Comparison of ENCODE assay signal across 8 cellular contexts in the genomic region with DNA sequence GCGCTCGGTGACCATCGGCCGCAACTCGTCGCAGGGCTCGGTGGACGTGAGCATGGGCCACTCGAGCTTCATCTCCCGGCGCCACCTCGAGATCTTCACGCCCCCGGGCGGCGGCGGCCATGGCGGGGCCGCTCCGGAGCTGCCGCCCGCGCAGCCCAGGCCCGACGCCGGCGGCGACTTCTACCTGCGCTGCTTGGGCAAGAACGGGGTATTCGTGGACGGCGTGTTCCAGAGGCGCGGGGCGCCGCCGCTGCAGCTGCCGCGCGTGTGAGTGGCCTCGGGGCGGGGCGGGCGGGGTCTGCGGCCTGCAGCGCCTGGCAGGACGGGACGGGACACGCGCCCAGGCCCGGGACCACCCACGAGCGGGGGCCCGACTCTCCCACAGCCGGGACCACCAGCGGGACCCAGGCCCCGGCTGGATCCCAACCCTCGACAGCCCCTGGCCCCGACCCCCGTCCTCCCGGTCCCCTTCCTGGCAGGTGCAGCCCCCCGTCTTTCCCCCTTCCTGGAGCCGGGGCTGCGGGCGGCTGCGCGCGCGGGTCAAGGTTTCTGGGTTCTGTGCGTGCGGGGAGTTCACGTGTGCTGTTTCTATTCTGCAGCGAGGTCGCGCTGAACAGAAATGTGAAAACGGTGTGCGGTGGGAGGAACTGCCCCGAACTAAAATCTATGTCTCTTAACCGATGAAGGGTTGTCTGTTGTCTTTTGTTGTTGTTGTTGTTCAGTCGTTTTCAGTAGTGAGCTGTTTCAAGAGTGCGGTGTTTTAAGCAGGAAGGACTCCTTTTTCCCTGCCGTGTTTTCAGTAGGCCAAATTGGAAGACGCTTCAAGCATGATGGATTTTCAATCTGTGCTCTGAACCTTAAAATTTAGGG. TPM values are rescaled to one million over a fixed set of nuclear protein-coding genes. Genes with fewer than 3 reads are reported as not detected.
DNase-seq lines count a peak whose midpoint lies in the region; ATAC-seq and TF ChIP-seq lines count a peak whose summit lies in the region.

No MANE protein-coding gene starts in this region.

- CTCF ChIA-PET in WTC11 (lab: Charles Lee) = interaction anchor here (1.0 to 2.8 kb wide), 5 partner anchors 8 to 33 kb away, joined by 3 to 16 read pairs (median 3); no protein-coding TSS in a partner anchor

- peak; percentile 25 for ATAC-seq in HG03432 (IDR thresholded peaks at IDR 0.05; ENCODE audit: unreplicated experiment)
- ATAC-seq in WTC11 = no peak
- no peak for ATAC-seq in HG03196 (IDR thresholded peaks at IDR 0.05; ENCODE audit: unreplicated experiment)

- H3K9me3 Mint-ChIP-seq in WTC11 = peaks cover 3% of the 10 kb centered on the region; the same call in 1 of the 2 replicates
- H3K9me3 Mint-ChIP-seq in dendritic cell treated with granulocyte-macrophage colony-stimulating factor and Interleukin-4, amounts not matched to agents 40 ng/mL and 50 ng/mL, for 4 days = no peaks in the 10 kb centered on the region
- no peaks in the 10 kb centered on the region for H3K9me3 Mint-ChIP-seq in stimulated activated naive CD8-positive, alpha-beta T cell treated with anti-CD3 and anti-CD28 coated beads, Interleukin-15, Interleukin-2, amounts not matched to agents 100 ng/mL and 50 ng/mL, for 24 hours

- H3K4me1 Mint-ChIP-seq in WTC11 = peaks cover 19% of the 10 kb centered on the region
- H3K4me1 Mint-ChIP-seq in dendritic cell treated with granulocyte-macrophage colony-stimulating factor and Interleukin-4, amounts not matched to agents 40 ng/mL and 50 ng/mL, for 4 days (ENCODE audit: low read depth) = peaks cover 37% of the 10 kb centered on the region
- peaks cover 48% of the 10 kb centered on the region for H3K4me1 Mint-ChIP-seq in stimulated activated naive CD8-positive, alpha-beta T cell treated with anti-CD3 and anti-CD28 coated beads, Interleukin-15, Interleukin-2, amounts not matched to agents 100 ng/mL and 50 ng/mL, for 24 hours (ENCODE audit: low read depth)

- H3K27me3 Mint-ChIP-seq in WTC11 (ENCODE audit: low read depth) = peaks cover 3% of the 10 kb centered on the region; the same call in 1 of the 2 replicates
- H3K27me3 Mint-ChIP-seq in dendritic cell treated with granulocyte-macrophage colony-stimulating factor and Interleukin-4, amounts not matched to agents 40 ng/mL and 50 ng/mL, for 4 days = no peaks in the 10 kb centered on the region
- H3K27me3 Mint-ChIP-seq in stimulated activated naive CD8-positive, alpha-beta T cell treated with anti-CD3 and anti-CD28 coated beads, Interleukin-15, Interleukin-2, amounts not matched to agents 100 ng/mL and 50 ng/mL, for 24 hours = no peaks in the 10 kb centered on the region

- H3K27ac Mint-ChIP-seq in WTC11 = peak overlapping the region; percentile 96
- peak overlapping the region; percentile 81 for H3K27ac Mint-ChIP-seq in dendritic cell treated with granulocyte-macrophage colony-stimulating factor and Interleukin-4, amounts not matched to agents 40 ng/mL and 50 ng/mL, for 4 days
- peak overlapping the region; percentile 93 for H3K27ac Mint-ChIP-seq in stimulated activated naive CD8-positive, alpha-beta T cell treated with anti-CD3 and anti-CD28 coated beads, Interleukin-15, Interleukin-2, amounts not matched to agents 100 ng/mL and 50 ng/mL, for 24 hours

- DNase-seq in WTC11 (ENCODE audit: low spot score) (peak; percentile 29), medulla oblongata (ENCODE audit: extremely low spot score) (peak; percentile 26), kidney tubule cell (ENCODE audit: low spot score) (no peak)

- TF ChIP-seq CTCF in GM12875 (IDR thresholded peaks at IDR 0.05; ENCODE audit: borderline replicate concordance, insufficient read depth, low read depth, low read length) = no peak
- TF ChIP-seq CTCF in WTC11 (IDR thresholded peaks at IDR 0.05) = no peak

- intact Hi-C loops in dendritic cell treated with granulocyte-macrophage colony-stimulating factor and Interleukin-4, amounts not matched to agents 40 ng/mL and 50 ng/mL, for 4 days (cut with micrococcal nuclease) = no loop called here

- peak overlapping the region; percentile 73 for H3K4me3 ChIP-seq in GM12875 (ENCODE audit: low read depth, low read length)

- POLR2A ChIA-PET in WTC11 (lab: Charles Lee) = interaction anchor here (0.6 kb wide), 1 partner anchor 45 kb away, joined by 3 read pairs; no protein-coding TSS in a partner anchor

- H3K4me3 Mint-ChIP-seq in WTC11 = peak overlapping the region; percentile 93
- H3K4me3 Mint-ChIP-seq in dendritic cell treated with granulocyte-macrophage colony-stimulating factor and Interleukin-4, amounts not matched to agents 40 ng/mL and 50 ng/mL, for 4 days = peak overlapping the region; percentile 84
- H3K4me3 Mint-ChIP-seq in stimulated activated naive CD8-positive, alpha-beta T cell treated with anti-CD3 and anti-CD28 coated beads, Interleukin-15, Interleukin-2, amounts not matched to agents 100 ng/mL and 50 ng/mL, for 24 hours = peak overlapping the region; percentile 95

- H3K36me3 Mint-ChIP-seq in WTC11 = peaks cover 7% of the 10 kb centered on the region
- peaks cover 24% of the 10 kb centered on the region for H3K36me3 Mint-ChIP-seq in dendritic cell treated with granulocyte-macrophage colony-stimulating factor and Interleukin-4, amounts not matched to agents 40 ng/mL and 50 ng/mL, for 4 days (ENCODE audit: low read depth)
- H3K36me3 Mint-ChIP-seq in stimulated activated naive CD8-positive, alpha-beta T cell treated with anti-CD3 and anti-CD28 coated beads, Interleukin-15, Interleukin-2, amounts not matched to agents 100 ng/mL and 50 ng/mL, for 24 hours (ENCODE audit: low read depth) = peaks cover 23% of the 10 kb centered on the region

TF ChIP-seq in WTC11, 78 proteins besides CTCF, POLR2A, EP300 and RAD21 (continues in another document):
- 0 out of 2 replicates have a peak, but pooled peaks have one; percentile 19 for TF ChIP-seq ESRRA (CRISPR knock-in tag; IDR thresholded peaks at IDR 0.05; ENCODE audit: borderline replicate concordance)
- TF ChIP-seq, protein P1, sequence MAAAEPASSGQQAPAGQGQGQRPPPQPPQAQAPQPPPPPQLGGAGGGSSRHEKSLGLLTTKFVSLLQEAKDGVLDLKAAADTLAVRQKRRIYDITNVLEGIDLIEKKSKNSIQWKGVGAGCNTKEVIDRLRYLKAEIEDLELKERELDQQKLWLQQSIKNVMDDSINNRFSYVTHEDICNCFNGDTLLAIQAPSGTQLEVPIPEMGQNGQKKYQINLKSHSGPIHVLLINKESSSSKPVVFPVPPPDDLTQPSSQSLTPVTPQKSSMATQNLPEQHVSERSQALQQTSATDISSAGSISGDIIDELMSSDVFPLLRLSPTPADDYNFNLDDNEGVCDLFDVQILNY (CRISPR knock-in tag; IDR thresholded peaks at IDR 0.05) = no peak
- TF ChIP-seq, protein P2, sequence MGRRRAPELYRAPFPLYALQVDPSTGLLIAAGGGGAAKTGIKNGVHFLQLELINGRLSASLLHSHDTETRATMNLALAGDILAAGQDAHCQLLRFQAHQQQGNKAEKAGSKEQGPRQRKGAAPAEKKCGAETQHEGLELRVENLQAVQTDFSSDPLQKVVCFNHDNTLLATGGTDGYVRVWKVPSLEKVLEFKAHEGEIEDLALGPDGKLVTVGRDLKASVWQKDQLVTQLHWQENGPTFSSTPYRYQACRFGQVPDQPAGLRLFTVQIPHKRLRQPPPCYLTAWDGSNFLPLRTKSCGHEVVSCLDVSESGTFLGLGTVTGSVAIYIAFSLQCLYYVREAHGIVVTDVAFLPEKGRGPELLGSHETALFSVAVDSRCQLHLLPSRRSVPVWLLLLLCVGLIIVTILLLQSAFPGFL (CRISPR knock-in tag; IDR thresholded peaks at IDR 0.05; ENCODE audit: borderline replicate concordance) = no peak
- TF ChIP-seq, protein P3, sequence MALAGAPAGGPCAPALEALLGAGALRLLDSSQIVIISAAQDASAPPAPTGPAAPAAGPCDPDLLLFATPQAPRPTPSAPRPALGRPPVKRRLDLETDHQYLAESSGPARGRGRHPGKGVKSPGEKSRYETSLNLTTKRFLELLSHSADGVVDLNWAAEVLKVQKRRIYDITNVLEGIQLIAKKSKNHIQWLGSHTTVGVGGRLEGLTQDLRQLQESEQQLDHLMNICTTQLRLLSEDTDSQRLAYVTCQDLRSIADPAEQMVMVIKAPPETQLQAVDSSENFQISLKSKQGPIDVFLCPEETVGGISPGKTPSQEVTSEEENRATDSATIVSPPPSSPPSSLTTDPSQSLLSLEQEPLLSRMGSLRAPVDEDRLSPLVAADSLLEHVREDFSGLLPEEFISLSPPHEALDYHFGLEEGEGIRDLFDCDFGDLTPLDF (CRISPR knock-in tag; IDR thresholded peaks at IDR 0.05) = no peak
- TF ChIP-seq, protein P4, sequence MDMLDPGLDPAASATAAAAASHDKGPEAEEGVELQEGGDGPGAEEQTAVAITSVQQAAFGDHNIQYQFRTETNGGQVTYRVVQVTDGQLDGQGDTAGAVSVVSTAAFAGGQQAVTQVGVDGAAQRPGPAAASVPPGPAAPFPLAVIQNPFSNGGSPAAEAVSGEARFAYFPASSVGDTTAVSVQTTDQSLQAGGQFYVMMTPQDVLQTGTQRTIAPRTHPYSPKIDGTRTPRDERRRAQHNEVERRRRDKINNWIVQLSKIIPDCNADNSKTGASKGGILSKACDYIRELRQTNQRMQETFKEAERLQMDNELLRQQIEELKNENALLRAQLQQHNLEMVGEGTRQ (CRISPR knock-in tag; IDR thresholded peaks at IDR 0.05) = no peak
- TF ChIP-seq CREM (CRISPR knock-in tag; IDR thresholded peaks at IDR 0.05) = no peak
- no peak for TF ChIP-seq ZNF423 (CRISPR knock-in tag; IDR thresholded peaks at IDR 0.05)
- TF ChIP-seq OVOL2 (CRISPR knock-in tag; IDR thresholded peaks at IDR 0.05; ENCODE audit: borderline replicate concordance) = no peak
- TF ChIP-seq, protein P5, sequence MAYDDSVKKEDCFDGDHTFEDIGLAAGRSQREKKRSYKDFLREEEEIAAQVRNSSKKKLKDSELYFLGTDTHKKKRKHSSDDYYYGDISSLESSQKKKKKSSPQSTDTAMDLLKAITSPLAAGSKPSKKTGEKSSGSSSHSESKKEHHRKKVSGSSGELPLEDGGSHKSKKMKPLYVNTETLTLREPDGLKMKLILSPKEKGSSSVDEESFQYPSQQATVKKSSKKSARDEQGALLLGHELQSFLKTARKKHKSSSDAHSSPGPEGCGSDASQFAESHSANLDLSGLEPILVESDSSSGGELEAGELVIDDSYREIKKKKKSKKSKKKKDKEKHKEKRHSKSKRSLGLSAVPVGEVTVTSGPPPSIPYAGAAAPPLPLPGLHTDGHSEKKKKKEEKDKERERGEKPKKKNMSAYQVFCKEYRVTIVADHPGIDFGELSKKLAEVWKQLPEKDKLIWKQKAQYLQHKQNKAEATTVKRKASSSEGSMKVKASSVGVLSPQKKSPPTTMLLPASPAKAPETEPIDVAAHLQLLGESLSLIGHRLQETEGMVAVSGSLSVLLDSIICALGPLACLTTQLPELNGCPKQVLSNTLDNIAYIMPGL (CRISPR knock-in tag; IDR thresholded peaks at IDR 0.05) = no peak

RNA-seq across cellular contexts. Expression of a gene that starts 0.7 kb away (rescaled TPM):
- 57.7 to 65.7 TPM (median 62.7 TPM) in 3 replicates for total RNA-seq in WTC11 (2021)
